1 cellular context compared by ENCODE assay signal in the genomic region with DNA sequence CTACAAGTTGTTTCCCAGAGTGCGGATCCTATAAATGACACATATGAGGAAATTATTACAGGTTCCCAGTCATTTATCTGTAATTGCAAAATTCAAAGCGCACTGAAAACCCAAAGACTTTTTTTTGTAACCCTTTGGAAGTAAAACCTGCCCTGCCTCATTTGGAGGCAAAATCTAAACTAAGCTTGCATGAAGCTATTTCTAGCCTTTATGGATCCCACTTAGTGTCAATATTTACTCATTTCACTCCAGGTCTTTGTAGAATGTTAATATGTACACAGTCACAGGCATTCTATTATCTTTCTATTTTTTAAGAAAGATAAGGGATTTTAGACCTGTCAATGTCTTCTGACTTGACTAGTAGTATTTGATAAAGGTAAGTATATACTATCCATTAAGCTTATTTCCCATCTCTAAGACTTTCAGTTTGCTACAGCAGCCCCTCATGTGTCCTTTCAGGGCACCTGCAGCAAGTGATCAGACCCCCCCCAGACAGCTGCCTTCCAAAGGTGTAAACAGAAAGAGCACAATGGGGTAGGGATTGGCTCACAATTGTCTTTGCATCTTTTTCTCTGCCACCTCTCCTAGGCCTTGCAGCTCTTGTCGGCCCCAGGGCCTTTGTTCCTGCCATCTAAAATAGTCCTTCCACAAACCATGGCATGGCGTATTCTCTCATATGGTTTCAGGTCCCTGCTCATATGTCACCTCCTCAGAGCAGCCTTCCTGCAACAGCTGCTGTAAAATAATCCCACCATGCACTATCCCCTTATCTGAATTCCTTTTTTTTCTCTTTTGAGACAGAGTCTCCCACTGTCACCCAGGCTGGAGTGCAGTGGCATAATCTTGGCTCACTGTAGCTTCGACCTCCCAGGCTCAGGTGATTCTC.
TF ChIP-seq lines count a peak whose summit lies in the region.

No MANE protein-coding gene starts in this region.

TF ChIP-seq in HepG2, 621 proteins besides CTCF, POLR2A, EP300 and RAD21 (continued from another document and continues in another):
- TF ChIP-seq, protein P1, sequence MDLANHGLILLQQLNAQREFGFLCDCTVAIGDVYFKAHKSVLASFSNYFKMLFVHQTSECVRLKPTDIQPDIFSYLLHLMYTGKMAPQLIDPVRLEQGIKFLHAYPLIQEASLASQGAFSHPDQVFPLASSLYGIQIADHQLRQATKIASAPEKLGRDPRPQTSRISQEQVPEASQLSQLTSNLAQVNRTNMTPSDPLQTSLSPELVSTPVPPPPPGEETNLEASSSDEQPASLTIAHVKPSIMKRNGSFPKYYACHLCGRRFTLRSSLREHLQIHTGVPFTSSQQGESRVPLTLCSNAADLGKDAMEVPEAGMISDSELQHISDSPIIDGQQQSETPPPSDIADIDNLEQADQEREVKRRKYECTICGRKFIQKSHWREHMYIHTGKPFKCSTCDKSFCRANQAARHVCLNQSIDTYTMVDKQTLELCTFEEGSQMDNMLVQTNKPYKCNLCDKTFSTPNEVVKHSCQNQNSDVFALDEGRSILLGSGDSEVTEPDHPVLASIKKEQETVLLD (CRISPR knock-in tag; IDR thresholded peaks at IDR 0.05; ENCODE audit: low read depth), result no peak
- TF ChIP-seq, protein P2, sequence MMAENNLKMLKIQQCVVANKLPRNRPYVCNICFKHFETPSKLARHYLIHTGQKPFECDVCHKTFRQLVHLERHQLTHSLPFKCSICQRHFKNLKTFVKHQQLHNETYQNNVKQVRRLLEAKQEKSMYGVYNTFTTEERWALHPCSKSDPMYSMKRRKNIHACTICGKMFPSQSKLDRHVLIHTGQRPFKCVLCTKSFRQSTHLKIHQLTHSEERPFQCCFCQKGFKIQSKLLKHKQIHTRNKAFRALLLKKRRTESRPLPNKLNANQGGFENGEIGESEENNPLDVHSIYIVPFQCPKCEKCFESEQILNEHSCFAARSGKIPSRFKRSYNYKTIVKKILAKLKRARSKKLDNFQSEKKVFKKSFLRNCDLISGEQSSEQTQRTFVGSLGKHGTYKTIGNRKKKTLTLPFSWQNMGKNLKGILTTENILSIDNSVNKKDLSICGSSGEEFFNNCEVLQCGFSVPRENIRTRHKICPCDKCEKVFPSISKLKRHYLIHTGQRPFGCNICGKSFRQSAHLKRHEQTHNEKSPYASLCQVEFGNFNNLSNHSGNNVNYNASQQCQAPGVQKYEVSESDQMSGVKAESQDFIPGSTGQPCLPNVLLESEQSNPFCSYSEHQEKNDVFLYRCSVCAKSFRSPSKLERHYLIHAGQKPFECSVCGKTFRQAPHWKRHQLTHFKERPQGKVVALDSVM (CRISPR knock-in tag; IDR thresholded peaks at IDR 0.05), result no peak
- TF ChIP-seq PRMT3 (CRISPR knock-in tag; IDR thresholded peaks at IDR 0.05; ENCODE audit: borderline replicate concordance, low read depth), result no peak
- TF ChIP-seq ZMYM4 (CRISPR knock-in tag; IDR thresholded peaks at IDR 0.05), result no peak
- TF ChIP-seq, protein P3, sequence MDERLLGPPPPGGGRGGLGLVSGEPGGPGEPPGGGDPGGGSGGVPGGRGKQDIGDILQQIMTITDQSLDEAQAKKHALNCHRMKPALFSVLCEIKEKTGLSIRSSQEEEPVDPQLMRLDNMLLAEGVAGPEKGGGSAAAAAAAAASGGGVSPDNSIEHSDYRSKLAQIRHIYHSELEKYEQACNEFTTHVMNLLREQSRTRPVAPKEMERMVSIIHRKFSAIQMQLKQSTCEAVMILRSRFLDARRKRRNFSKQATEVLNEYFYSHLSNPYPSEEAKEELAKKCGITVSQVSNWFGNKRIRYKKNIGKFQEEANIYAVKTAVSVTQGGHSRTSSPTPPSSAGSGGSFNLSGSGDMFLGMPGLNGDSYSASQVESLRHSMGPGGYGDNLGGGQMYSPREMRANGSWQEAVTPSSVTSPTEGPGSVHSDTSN (CRISPR knock-in tag; IDR thresholded peaks at IDR 0.05), result no peak
- TF ChIP-seq, protein P4, sequence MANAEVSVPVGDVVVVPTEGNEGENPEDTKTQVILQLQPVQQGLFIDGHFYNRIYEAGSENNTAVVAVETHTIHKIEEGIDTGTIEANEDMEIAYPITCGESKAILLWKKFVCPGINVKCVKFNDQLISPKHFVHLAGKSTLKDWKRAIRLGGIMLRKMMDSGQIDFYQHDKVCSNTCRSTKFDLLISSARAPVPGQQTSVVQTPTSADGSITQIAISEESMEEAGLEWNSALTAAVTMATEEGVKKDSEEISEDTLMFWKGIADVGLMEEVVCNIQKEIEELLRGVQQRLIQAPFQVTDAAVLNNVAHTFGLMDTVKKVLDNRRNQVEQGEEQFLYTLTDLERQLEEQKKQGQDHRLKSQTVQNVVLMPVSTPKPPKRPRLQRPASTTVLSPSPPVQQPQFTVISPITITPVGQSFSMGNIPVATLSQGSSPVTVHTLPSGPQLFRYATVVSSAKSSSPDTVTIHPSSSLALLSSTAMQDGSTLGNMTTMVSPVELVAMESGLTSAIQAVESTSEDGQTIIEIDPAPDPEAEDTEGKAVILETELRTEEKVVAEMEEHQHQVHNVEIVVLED (CRISPR knock-in tag; IDR thresholded peaks at IDR 0.05; ENCODE audit: borderline replicate concordance), result no peak
- no peak for TF ChIP-seq KLF11 (CRISPR knock-in tag; IDR thresholded peaks at IDR 0.05)
- TF ChIP-seq HOXA5 (CRISPR knock-in tag; IDR thresholded peaks at IDR 0.05), result 0 out of 2 replicates have a peak, but pooled peaks have one; percentile 59
- no peak for TF ChIP-seq POLR2AphosphoS2 (IDR thresholded peaks at IDR 0.05; ENCODE audit: low read depth, low read length)
- TF ChIP-seq ZNF572 (CRISPR knock-in tag; IDR thresholded peaks at IDR 0.05), result no peak
- no peak for TF ChIP-seq ZNF891 (CRISPR knock-in tag; IDR thresholded peaks at IDR 0.05)
- no peak for TF ChIP-seq ZNF124 (CRISPR knock-in tag; IDR thresholded peaks at IDR 0.05)
- TF ChIP-seq ZNF556 (CRISPR knock-in tag; IDR thresholded peaks at IDR 0.05; ENCODE audit: borderline replicate concordance), result no peak
- no peak for TF ChIP-seq ZNF382 (CRISPR knock-in tag; IDR thresholded peaks at IDR 0.05; ENCODE audit: borderline replicate concordance)
- TF ChIP-seq GATA4 (IDR thresholded peaks at IDR 0.05; ENCODE audit: borderline replicate concordance, low read depth), result peak; percentile 71; the same call in 1 of the 2 replicates
- no peak for TF ChIP-seq ZNF17 (CRISPR knock-in tag; IDR thresholded peaks at IDR 0.05)
- TF ChIP-seq MBD4 (IDR thresholded peaks at IDR 0.05; ENCODE audit: borderline replicate concordance, low read length), result 0 out of 2 replicates have a peak, but pooled peaks have one; percentile 15
- TF ChIP-seq NBN (conservative IDR thresholded peaks at IDR 0.05), result no peak
- no peak for TF ChIP-seq ZNF619 (CRISPR knock-in tag; IDR thresholded peaks at IDR 0.05)
- no peak for TF ChIP-seq ETV6 (CRISPR knock-in tag; conservative IDR thresholded peaks at IDR 0.05)
- no peak for TF ChIP-seq ZNF652 (CRISPR knock-in tag; IDR thresholded peaks at IDR 0.05; ENCODE audit: borderline replicate concordance, low read depth)
- TF ChIP-seq, protein P5, sequence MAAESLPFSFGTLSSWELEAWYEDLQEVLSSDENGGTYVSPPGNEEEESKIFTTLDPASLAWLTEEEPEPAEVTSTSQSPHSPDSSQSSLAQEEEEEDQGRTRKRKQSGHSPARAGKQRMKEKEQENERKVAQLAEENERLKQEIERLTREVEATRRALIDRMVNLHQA (CRISPR knock-in tag; IDR thresholded peaks at IDR 0.05), result no peak
- no peak for TF ChIP-seq ZBTB21 (CRISPR knock-in tag; IDR thresholded peaks at IDR 0.05)
- TF ChIP-seq AGO1 (IDR thresholded peaks at IDR 0.05; ENCODE audit: low read depth, low read length, poor library complexity, severe bottlenecking), result no peak
- no peak for TF ChIP-seq GABPA (IDR thresholded peaks at IDR 0.05; ENCODE audit: low read depth, low read length)
- peak; percentile 31; the same call in 1 of the 2 replicates for TF ChIP-seq GABPA (CRISPR knock-in tag; IDR thresholded peaks at IDR 0.05; ENCODE audit: low read depth)
- TF ChIP-seq IKZF1 (IDR thresholded peaks at IDR 0.05), result no peak
- TF ChIP-seq, protein P6, sequence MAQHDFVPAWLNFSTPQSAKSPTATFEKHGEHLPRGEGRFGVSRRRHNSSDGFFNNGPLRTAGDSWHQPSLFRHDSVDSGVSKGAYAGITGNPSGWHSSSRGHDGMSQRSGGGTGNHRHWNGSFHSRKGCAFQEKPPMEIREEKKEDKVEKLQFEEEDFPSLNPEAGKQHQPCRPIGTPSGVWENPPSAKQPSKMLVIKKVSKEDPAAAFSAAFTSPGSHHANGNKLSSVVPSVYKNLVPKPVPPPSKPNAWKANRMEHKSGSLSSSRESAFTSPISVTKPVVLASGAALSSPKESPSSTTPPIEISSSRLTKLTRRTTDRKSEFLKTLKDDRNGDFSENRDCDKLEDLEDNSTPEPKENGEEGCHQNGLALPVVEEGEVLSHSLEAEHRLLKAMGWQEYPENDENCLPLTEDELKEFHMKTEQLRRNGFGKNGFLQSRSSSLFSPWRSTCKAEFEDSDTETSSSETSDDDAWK (CRISPR knock-in tag; IDR thresholded peaks at IDR 0.05), result no peak
- TF ChIP-seq ELF1 (CRISPR knock-in tag; IDR thresholded peaks at IDR 0.05), result no peak
- no peak for TF ChIP-seq JUN (CRISPR knock-in tag; IDR thresholded peaks at IDR 0.05)
- no peak for TF ChIP-seq ONECUT2 (CRISPR knock-in tag; IDR thresholded peaks at IDR 0.05)
- no peak for TF ChIP-seq IRX3 (CRISPR knock-in tag; IDR thresholded peaks at IDR 0.05; ENCODE audit: borderline replicate concordance, low read depth)
- TF ChIP-seq TAF1 (CRISPR knock-in tag; IDR thresholded peaks at IDR 0.05), result no peak
- TF ChIP-seq ZSCAN9 (CRISPR knock-in tag; IDR thresholded peaks at IDR 0.05; ENCODE audit: borderline replicate concordance), result 0 out of 2 replicates have a peak, but pooled peaks have one; percentile 65
- no peak for TF ChIP-seq SP140L (CRISPR knock-in tag; IDR thresholded peaks at IDR 0.05; ENCODE audit: borderline replicate concordance)
- 0 out of 2 replicates have a peak, but pooled peaks have one; percentile 35 for TF ChIP-seq ZNF670 (CRISPR knock-in tag; IDR thresholded peaks at IDR 0.05; ENCODE audit: borderline replicate concordance)
- TF ChIP-seq ZNF629 (CRISPR knock-in tag; conservative IDR thresholded peaks at IDR 0.05), result no peak
- no peak for TF ChIP-seq ARNTL (CRISPR knock-in tag; IDR thresholded peaks at IDR 0.05)
- no peak for TF ChIP-seq PTBP1 (IDR thresholded peaks at IDR 0.05; ENCODE audit: low read depth, low read length, poor library complexity, severe bottlenecking)
- TF ChIP-seq HNRNPK (IDR thresholded peaks at IDR 0.05; ENCODE audit: low read depth, low read length, poor library complexity, severe bottlenecking), result no peak
- no peak for TF ChIP-seq RBFOX2 (IDR thresholded peaks at IDR 0.05; ENCODE audit: low read depth, low read length)
- no peak for TF ChIP-seq ZNF749 (CRISPR knock-in tag; IDR thresholded peaks at IDR 0.05; ENCODE audit: borderline replicate concordance)
- TF ChIP-seq, protein P7, sequence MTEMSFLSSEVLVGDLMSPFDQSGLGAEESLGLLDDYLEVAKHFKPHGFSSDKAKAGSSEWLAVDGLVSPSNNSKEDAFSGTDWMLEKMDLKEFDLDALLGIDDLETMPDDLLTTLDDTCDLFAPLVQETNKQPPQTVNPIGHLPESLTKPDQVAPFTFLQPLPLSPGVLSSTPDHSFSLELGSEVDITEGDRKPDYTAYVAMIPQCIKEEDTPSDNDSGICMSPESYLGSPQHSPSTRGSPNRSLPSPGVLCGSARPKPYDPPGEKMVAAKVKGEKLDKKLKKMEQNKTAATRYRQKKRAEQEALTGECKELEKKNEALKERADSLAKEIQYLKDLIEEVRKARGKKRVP (CRISPR knock-in tag; IDR thresholded peaks at IDR 0.05), result 0 out of 4 replicates have a peak, but pooled peaks of 1 of the 2 experiments have one; percentile 14
- no peak for TF ChIP-seq ZNF724P (CRISPR knock-in tag; IDR thresholded peaks at IDR 0.05; ENCODE audit: borderline replicate concordance)
- no peak for TF ChIP-seq RFX1 (IDR thresholded peaks at IDR 0.05)
- 0 out of 2 replicates have a peak, but pooled peaks have one; percentile 19 for TF ChIP-seq BHLHE40 (IDR thresholded peaks at IDR 0.05; ENCODE audit: low read length)
- no peak for TF ChIP-seq ZNF615 (CRISPR knock-in tag; IDR thresholded peaks at IDR 0.05; ENCODE audit: borderline replicate concordance)
- TF ChIP-seq TP53 (CRISPR knock-in tag; conservative IDR thresholded peaks at IDR 0.05), result no peak
- TF ChIP-seq ZNF44 (CRISPR knock-in tag; IDR thresholded peaks at IDR 0.05), result no peak
- TF ChIP-seq ZNF543 (CRISPR knock-in tag; IDR thresholded peaks at IDR 0.05), result no peak
- TF ChIP-seq ZNF557 (CRISPR knock-in tag; IDR thresholded peaks at IDR 0.05), result no peak
- TF ChIP-seq SMAD9 (CRISPR knock-in tag; IDR thresholded peaks at IDR 0.05), result no peak
- TF ChIP-seq ZNF549 (CRISPR knock-in tag; IDR thresholded peaks at IDR 0.05), result no peak
- TF ChIP-seq, protein P8, sequence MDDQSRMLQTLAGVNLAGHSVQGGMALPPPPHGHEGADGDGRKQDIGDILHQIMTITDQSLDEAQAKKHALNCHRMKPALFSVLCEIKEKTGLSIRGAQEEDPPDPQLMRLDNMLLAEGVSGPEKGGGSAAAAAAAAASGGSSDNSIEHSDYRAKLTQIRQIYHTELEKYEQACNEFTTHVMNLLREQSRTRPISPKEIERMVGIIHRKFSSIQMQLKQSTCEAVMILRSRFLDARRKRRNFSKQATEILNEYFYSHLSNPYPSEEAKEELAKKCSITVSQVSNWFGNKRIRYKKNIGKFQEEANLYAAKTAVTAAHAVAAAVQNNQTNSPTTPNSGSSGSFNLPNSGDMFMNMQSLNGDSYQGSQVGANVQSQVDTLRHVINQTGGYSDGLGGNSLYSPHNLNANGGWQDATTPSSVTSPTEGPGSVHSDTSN (CRISPR knock-in tag; IDR thresholded peaks at IDR 0.05; ENCODE audit: borderline replicate concordance), result no peak
- no peak for TF ChIP-seq ZNF235 (CRISPR knock-in tag; IDR thresholded peaks at IDR 0.05; ENCODE audit: borderline replicate concordance)
- TF ChIP-seq GPN1 (CRISPR knock-in tag; IDR thresholded peaks at IDR 0.05; ENCODE audit: borderline replicate concordance), result no peak
- TF ChIP-seq KDM5A (IDR thresholded peaks at IDR 0.05; ENCODE audit: borderline replicate concordance, low read length), result no peak
- no peak for TF ChIP-seq CENPT (CRISPR knock-in tag; IDR thresholded peaks at IDR 0.05; ENCODE audit: low read depth)
- peak; percentile 54; the same call in 1 of the 2 replicates for TF ChIP-seq RCOR2 (CRISPR knock-in tag; IDR thresholded peaks at IDR 0.05)
- TF ChIP-seq ATF7-NPFF (CRISPR knock-in tag; IDR thresholded peaks at IDR 0.05; ENCODE audit: low read depth), result no peak
- no peak for TF ChIP-seq MZF1 (CRISPR knock-in tag; IDR thresholded peaks at IDR 0.05; ENCODE audit: borderline replicate concordance)
- TF ChIP-seq, protein P9, sequence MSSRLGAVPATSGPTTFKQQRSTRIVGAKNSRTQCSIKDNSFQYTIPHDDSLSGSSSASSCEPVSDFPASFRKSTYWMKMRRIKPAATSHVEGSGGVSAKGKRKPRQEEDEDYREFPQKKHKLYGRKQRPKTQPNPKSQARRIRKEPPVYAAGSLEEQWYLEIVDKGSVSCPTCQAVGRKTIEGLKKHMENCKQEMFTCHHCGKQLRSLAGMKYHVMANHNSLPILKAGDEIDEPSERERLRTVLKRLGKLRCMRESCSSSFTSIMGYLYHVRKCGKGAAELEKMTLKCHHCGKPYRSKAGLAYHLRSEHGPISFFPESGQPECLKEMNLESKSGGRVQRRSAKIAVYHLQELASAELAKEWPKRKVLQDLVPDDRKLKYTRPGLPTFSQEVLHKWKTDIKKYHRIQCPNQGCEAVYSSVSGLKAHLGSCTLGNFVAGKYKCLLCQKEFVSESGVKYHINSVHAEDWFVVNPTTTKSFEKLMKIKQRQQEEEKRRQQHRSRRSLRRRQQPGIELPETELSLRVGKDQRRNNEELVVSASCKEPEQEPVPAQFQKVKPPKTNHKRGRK (CRISPR knock-in tag; IDR thresholded peaks at IDR 0.05), result no peak
- no peak for TF ChIP-seq NRL (CRISPR knock-in tag; IDR thresholded peaks at IDR 0.05; ENCODE audit: borderline replicate concordance)
- no peak for TF ChIP-seq SATB2 (CRISPR knock-in tag; IDR thresholded peaks at IDR 0.05)
- no peak for TF ChIP-seq ZNF256 (CRISPR knock-in tag; conservative IDR thresholded peaks at IDR 0.05)
